1 cellular context compared by ENCODE assay signal in genomic region chr4:48205092-48205491, GRCh38.
TF ChIP-seq lines count a peak whose summit lies in the region.

No MANE protein-coding gene starts in this region.

TF ChIP-seq in GM12878, 131 proteins besides CTCF, POLR2A, EP300 and RAD21 (continued from another document):
- TF ChIP-seq MLLT1 (IDR thresholded peaks at IDR 0.05) (no peak), POLR2AphosphoS2 (IDR thresholded peaks at IDR 0.05; ENCODE audit: low read depth, low read length) (no peak), RELA (IDR thresholded peaks at IDR 0.05; ENCODE audit: borderline replicate concordance, partially characterized antibody) (no peak), EZH2 (IDR thresholded peaks at IDR 0.05; ENCODE audit: borderline replicate concordance, control insufficient read depth, low read depth, low read length) (no peak), ESRRA (IDR thresholded peaks at IDR 0.05; ENCODE audit: low read length) (no peak)
- TF ChIP-seq, protein P1, sequence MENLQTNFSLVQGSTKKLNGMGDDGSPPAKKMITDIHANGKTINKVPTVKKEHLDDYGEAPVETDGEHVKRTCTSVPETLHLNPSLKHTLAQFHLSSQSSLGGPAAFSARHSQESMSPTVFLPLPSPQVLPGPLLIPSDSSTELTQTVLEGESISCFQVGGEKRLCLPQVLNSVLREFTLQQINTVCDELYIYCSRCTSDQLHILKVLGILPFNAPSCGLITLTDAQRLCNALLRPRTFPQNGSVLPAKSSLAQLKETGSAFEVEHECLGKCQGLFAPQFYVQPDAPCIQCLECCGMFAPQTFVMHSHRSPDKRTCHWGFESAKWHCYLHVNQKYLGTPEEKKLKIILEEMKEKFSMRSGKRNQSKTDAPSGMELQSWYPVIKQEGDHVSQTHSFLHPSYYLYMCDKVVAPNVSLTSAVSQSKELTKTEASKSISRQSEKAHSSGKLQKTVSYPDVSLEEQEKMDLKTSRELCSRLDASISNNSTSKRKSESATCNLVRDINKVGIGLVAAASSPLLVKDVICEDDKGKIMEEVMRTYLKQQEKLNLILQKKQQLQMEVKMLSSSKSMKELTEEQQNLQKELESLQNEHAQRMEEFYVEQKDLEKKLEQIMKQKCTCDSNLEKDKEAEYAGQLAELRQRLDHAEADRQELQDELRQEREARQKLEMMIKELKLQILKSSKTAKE (IDR thresholded peaks at IDR 0.05; ENCODE audit: low read depth, poor library complexity, severe bottlenecking): no peak
- TF ChIP-seq, protein P2, sequence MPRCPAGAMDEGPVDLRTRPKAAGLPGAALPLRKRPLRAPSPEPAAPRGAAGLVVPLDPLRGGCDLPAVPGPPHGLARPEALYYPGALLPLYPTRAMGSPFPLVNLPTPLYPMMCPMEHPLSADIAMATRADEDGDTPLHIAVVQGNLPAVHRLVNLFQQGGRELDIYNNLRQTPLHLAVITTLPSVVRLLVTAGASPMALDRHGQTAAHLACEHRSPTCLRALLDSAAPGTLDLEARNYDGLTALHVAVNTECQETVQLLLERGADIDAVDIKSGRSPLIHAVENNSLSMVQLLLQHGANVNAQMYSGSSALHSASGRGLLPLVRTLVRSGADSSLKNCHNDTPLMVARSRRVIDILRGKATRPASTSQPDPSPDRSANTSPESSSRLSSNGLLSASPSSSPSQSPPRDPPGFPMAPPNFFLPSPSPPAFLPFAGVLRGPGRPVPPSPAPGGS (IDR thresholded peaks at IDR 0.05; ENCODE audit: borderline replicate concordance, insufficient read depth, low read depth, low read length, poor library complexity, severe bottlenecking): no peak
TF ChIP-seq in GM12878: peak in this region for 0.
